In genomic region chr19:56837492-56837891, GRCh38 we compare ENCODE assay signal across 9 cellular contexts. TPM values are rescaled to one million over a fixed set of nuclear protein-coding genes. Genes with fewer than 3 reads are reported as not detected.
DNase-seq lines count a peak whose midpoint lies in the region; ATAC-seq and TF ChIP-seq lines count a peak whose summit lies in the region.
"Had no signal": no experiment of that assay in that cellular context is flagged by ENCODE, and none has a peak within 500 bp of the region (broad histone marks: within the 10 kb centered on the region; RNA-seq: fewer than 3 reads in every experiment).

No MANE protein-coding gene starts in this region.

- peak overlapping the region; percentile 69 to 81 for H3K4me3 Mint-ChIP-seq in CD14-positive monocyte

- peaks cover 13 to 30% (median 23%) of the 10 kb centered on the region in 3 donors for H3K27me3 Mint-ChIP-seq in CD14-positive monocyte (ENCODE audit: low read depth in 3 of 3)

- H2AFZ ChIP-seq in OCI-LY7 (ENCODE audit: low read length) = no peak overlapping the region

- TF ChIP-seq CTCF in CD14-positive monocyte (IDR thresholded peaks at IDR 0.05) = peak; percentile 46
- TF ChIP-seq CTCF in OCI-LY7 (conservative IDR thresholded peaks at IDR 0.05; ENCODE audit: low read length) = peak; percentile 63
- peak; percentile 11 for TF ChIP-seq CTCF in fibroblast of villous mesenchyme (IDR thresholded peaks at IDR 0.05; ENCODE audit: insufficient read depth, low read depth, low read length)

- H3K4me1 ChIP-seq in OCI-LY7 (ENCODE audit: insufficient read depth, low read length, poor library complexity, severe bottlenecking) = no peaks in the 10 kb centered on the region

- H4K20me1 ChIP-seq in OCI-LY7 (ENCODE audit: insufficient read depth, low read length) = no peaks in the 10 kb centered on the region

- peaks cover 14% of the 10 kb centered on the region for H3K4me1 Mint-ChIP-seq in CD14-positive monocyte

- peaks cover 2 to 3% of the 10 kb centered on the region in 2 donors for H3K36me3 Mint-ChIP-seq in CD14-positive monocyte

- H3K36me3 ChIP-seq in OCI-LY7 (ENCODE audit: insufficient read depth, low read length) = no peaks in the 10 kb centered on the region

- no peak overlapping the region for H3K4me2 ChIP-seq in OCI-LY7 (ENCODE audit: low read length)

- H3K9me3 Mint-ChIP-seq in CD14-positive monocyte = peaks cover 39 to 77% (median 61%) of the 10 kb centered on the region in 7 donors

- DNase-seq in CD14-positive monocyte (ENCODE audit: low spot score) (no peak), OCI-LY7 (ENCODE audit: low spot score) (no peak), fibroblast of villous mesenchyme (ENCODE audit: low read depth) (peak; percentile 10), occipital lobe (lab: John Stamatoyannopoulos, UW) (peak; percentile 74), NCI-H1436 (lab: John Stamatoyannopoulos, UW) (no peak)

- no peak overlapping the region for H3K27ac ChIP-seq in OCI-LY7 (ENCODE audit: low read depth, low read length, poor library complexity, severe bottlenecking)

- no peaks in the 10 kb centered on the region for H3K79me2 ChIP-seq in OCI-LY7 (ENCODE audit: insufficient read depth, low read depth, low read length)

- intact Hi-C loops in CD14-positive monocyte (cut with micrococcal nuclease) = no loop called here
- intact Hi-C loops in OCI-LY7 (cut with micrococcal nuclease; ENCODE audit: unreplicated experiment) = no loop called here

- no peaks in the 10 kb centered on the region for H3K9me2 ChIP-seq in OCI-LY7 (ENCODE audit: insufficient read depth, low read length)

- ATAC-seq in GM21528 (IDR thresholded peaks at IDR 0.05; ENCODE audit: low FRiP score, unreplicated experiment) = no peak
- ATAC-seq in GM21381 (IDR thresholded peaks at IDR 0.05; ENCODE audit: unreplicated experiment) = no peak
- no peak for ATAC-seq in GM21723 (IDR thresholded peaks at IDR 0.05; ENCODE audit: unreplicated experiment)

- POLR2A ChIA-PET in OCI-LY7 (lab: Charles Lee) = no interaction called here

- CTCF ChIA-PET in OCI-LY7 (lab: Charles Lee; ENCODE audit: unreplicated experiment) = no interaction called here

- 0 out of 2 replicates have a peak, but pooled peaks cover 7% of the 10 kb centered on the region for H3K9me3 ChIP-seq in OCI-LY7 (ENCODE audit: low read length)

- H3K27ac Mint-ChIP-seq in CD14-positive monocyte = peak overlapping the region in 2 of 7 donors; percentile 53 to 69

- H3K4me3 ChIP-seq in OCI-LY7 (ENCODE audit: low read depth, low read length, poor library complexity, severe bottlenecking) (no peak overlapping the region), fibroblast of villous mesenchyme (ENCODE audit: low read depth, low read length) (peak overlapping the region; percentile 51)

- no TSS peak for BruUV-seq in OCI-LY7 (replicated peaks; lab: Mats Ljungman, UMichigan)

RNA-seq across cellular contexts. Expression of gene PEG3, which starts 3.0 kb away (rescaled TPM):
- under 1 TPM in 1 of 2 donors, not detected in 1; 0.05 TPM for polyA plus RNA-seq in CD14-positive monocyte
- total RNA-seq in OCI-LY7 (2014; rRNA removed; shearing (Covaris generic)) = not detected in 2 replicates
- total RNA-seq in OCI-LY7 (2022) (not detected in 2 replicates), fibroblast of villous mesenchyme (0.32 and 0.43 TPM in 2 replicates), occipital lobe (62.5 TPM)

RNA-seq across cellular contexts. Expression of gene ZIM2, which starts 3.0 kb away (rescaled TPM):
- not detected for polyA plus RNA-seq in CD14-positive monocyte
- total RNA-seq in OCI-LY7 (2014; rRNA removed; shearing (Covaris generic)) = not detected in 2 replicates
- total RNA-seq in OCI-LY7 (2022) (not detected in 2 replicates), fibroblast of villous mesenchyme (not detected in 2 replicates), occipital lobe (1.7 TPM)
- total RNA-seq: SK-MEL-5 had no signal

Comparison
In these comparisons a context has a peak if more than half of its experiments do, and no peak if none do; other contexts are left out.
1. DNase-seq: peak in fibroblast of villous mesenchyme (single experiment) and occipital lobe (single experiment); none in CD14-positive monocyte (single experiment), OCI-LY7 (single experiment) and NCI-H1436 (single experiment).
2. CTCF ChIP-seq: peak in every context shown above with its lines; median percentile 63 in OCI-LY7; 46 in CD14-positive monocyte; 11 in fibroblast of villous mesenchyme.
3. RNA of gene PEG3, which starts 3.0 kb away (total RNA-seq): 62.5 TPM in occipital lobe (single experiment); 0.32 to 0.43 TPM in fibroblast of villous mesenchyme and not detected in OCI-LY7; every median in the first group is over 10 times any median in the second.